ENCODE assay signal across 8 cellular contexts in the genomic region with DNA sequence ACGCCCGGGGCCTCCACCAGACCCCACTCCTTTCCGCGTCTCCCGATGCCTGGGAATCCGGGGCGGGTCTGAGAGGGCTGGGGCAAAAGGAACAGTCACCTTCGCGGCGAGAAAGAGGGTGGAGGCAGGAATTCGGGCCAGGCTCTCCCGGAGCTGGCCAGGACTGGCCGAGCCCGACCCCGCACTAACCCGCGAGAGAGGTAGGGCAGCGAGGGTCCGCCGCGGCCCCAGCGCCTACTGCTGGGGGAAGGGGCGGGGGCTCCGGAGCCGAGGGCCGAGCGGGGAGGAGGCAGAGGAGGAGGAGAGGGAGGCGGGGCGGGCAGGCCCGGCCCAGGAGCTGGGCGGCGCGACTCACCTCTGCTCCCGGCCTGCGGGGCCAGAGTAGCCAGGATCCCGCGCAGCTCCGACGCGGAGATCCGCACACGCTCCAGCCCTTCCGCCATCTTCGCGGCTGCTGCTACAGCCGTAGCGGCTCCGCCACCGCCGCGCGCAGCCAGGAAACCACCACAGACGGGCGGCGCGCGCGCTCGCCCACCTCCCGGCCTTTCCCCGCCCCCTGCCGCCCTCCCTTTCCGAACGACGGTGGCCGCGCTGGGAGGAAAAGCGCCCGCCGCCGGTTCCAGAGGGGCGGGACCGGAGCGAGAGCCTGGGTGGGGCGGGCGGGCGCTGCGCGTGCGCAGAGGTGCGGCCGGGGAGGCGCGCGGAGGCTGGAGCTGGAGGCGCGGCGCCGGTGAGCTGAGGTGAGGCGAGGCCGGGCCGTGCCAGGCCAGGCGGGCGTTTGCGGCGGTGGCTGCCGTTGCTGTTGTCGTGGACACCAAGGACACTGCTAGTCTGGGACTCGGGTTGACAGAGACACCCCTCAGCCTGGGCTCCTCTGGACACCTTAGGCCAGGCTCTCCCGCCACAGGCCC. TPM values are rescaled to one million over a fixed set of nuclear protein-coding genes. Genes with fewer than 3 reads are reported as not detected.
DNase-seq lines count a peak whose midpoint lies in the region; ATAC-seq and TF ChIP-seq lines count a peak whose summit lies in the region.

Gene SMG6 (minus strand): TSS at position 508 of the 911 bp plus-strand sequence. CDS start 65 bp downstream, at position 443.
A gene with protein sequence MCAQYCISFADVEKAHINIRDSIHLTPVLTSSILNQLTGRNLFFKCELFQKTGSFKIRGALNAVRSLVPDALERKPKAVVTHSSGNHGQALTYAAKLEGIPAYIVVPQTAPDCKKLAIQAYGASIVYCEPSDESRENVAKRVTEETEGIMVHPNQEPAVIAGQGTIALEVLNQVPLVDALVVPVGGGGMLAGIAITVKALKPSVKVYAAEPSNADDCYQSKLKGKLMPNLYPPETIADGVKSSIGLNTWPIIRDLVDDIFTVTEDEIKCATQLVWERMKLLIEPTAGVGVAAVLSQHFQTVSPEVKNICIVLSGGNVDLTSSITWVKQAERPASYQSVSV (plus strand): TSS at position 673 of the 911 bp plus-strand sequence. CDS start 11,611 bp downstream, outside the sequence.

- peaks cover 58% of the 10 kb centered on the region for H3K79me2 ChIP-seq in ACC112 (ENCODE audit: control insufficient read depth, insufficient read depth, low read length, unreplicated experiment)

- peaks cover 14% of the 10 kb centered on the region for H3K4me1 Mint-ChIP-seq in activated B cell treated with CpG ODN at 0.5 μM for 24 hours

- CTCF ChIA-PET in activated B cell treated with CpG ODN at 0.5 μM for 24 hours (lab: Charles Lee), result interaction anchor here (2.5 kb wide), 1 partner anchor 50 kb away, joined by 8 read pairs; no protein-coding TSS in a partner anchor

- ATAC-seq in GM18858 (IDR thresholded peaks at IDR 0.05; ENCODE audit: unreplicated experiment) (peak; percentile 51), HG03066 (IDR thresholded peaks at IDR 0.05; ENCODE audit: low read depth, unreplicated experiment) (peak; percentile 68), activated B cell treated with CpG ODN at 0.5 μM for 24 hours (ENCODE audit: low read depth) (peak; percentile 90)

- H2AFZ ChIP-seq in ACC112 (ENCODE audit: low read length, unreplicated experiment), result peak within 1 kb of the TSS; percentile 97

- H3K27ac ChIP-seq in ACC112 (ENCODE audit: low read depth, low read length), result peak within 1 kb of the TSS; percentile 71

- intact Hi-C loops in activated B cell treated with CpG ODN at 0.5 μM for 24 hours (cut with micrococcal nuclease), result loop anchor here (1.0 to 5.0 kb wide), 3 partner anchors 33 to 1306 kb away; partner anchors contain the start of genes MNT, TIMM22 and TSR1

- H3K36me3 Mint-ChIP-seq in activated B cell treated with CpG ODN at 0.5 μM for 24 hours (ENCODE audit: low read depth), result peaks cover 12% of the 10 kb centered on the region

- H3K36me3 ChIP-seq in ACC112 (ENCODE audit: insufficient read depth, low read length), result peaks cover 18% of the 10 kb centered on the region

- peak within 1 kb of the TSS; percentile 65 for H3K27ac Mint-ChIP-seq in activated B cell treated with CpG ODN at 0.5 μM for 24 hours

- H3K4me1 ChIP-seq in ACC112 (ENCODE audit: control insufficient read depth, insufficient read depth, low read length, unreplicated experiment), result peaks cover 11% of the 10 kb centered on the region

- TF ChIP-seq CTCF in activated B cell treated with CpG ODN at 0.5 μM for 24 hours (IDR thresholded peaks at IDR 0.05) (no peak), cardiac fibroblast (IDR thresholded peaks at IDR 0.05; ENCODE audit: low read depth, low read length) (no peak)

- no peaks in the 10 kb centered on the region for H3K27me3 ChIP-seq in ACC112 (ENCODE audit: insufficient read depth, low read length)

- no peaks in the 10 kb centered on the region for H3K27me3 Mint-ChIP-seq in activated B cell treated with CpG ODN at 0.5 μM for 24 hours

- peak within 1 kb of the TSS; percentile 88 for H3K4me3 Mint-ChIP-seq in activated B cell treated with CpG ODN at 0.5 μM for 24 hours

- no peaks in the 10 kb centered on the region for H3K9me3 Mint-ChIP-seq in activated B cell treated with CpG ODN at 0.5 μM for 24 hours

- H3K4me3 ChIP-seq in ACC112 (ENCODE audit: low read depth, low read length) (peak within 1 kb of the TSS; percentile 94), cardiac fibroblast (replicated peaks in 1 of 2; ENCODE audit: low read depth in 2 of 2, low read length in 2 of 2) (peak within 1 kb of the TSS; percentile 93)

- POLR2A ChIA-PET in activated B cell treated with CpG ODN at 0.5 μM for 24 hours (lab: Charles Lee), result interaction anchor here (0.5 to 3.5 kb wide), 17 partner anchors 11 to 1621 kb away, joined by 3 to 25 read pairs (median 4); partner anchors contain the start of genes PAFAH1B1 and TSR1

- DNase-seq in NCI-H2196 treated with DMSO at 0.1 percent for 48 hours (lab: John Stamatoyannopoulos, UW; ENCODE audit: unreplicated experiment) (peak; percentile 57), activated B cell treated with CpG ODN at 0.5 μM for 24 hours (peak; percentile 87), cardiac fibroblast (ENCODE audit: low read depth in 2 of 2) (peak; percentile 89 to 91), iPS-NIHi7 (ENCODE audit: extremely low spot score) (peak; percentile 99), smooth muscle cell of the brain vasculature (ENCODE audit: low read depth, low spot score) (peak; percentile 67)

RNA-seq across cellular contexts. Expression of gene SMG6, which starts in this region (rescaled TPM):
- total RNA-seq in activated B cell treated with CpG ODN at 0.5 μM for 24 hours, result 22.0 and 30.5 TPM in 2 replicates

RNA-seq across cellular contexts. Expression of the second gene that starts in this region (rescaled TPM):
- total RNA-seq in activated B cell treated with CpG ODN at 0.5 μM for 24 hours, result 5.7 and 8.6 TPM in 2 replicates

Comparison
In these comparisons a context has a peak if more than half of its experiments do, and no peak if none do; other contexts are left out.
1. Peak in every context shown above with its lines: DNase-seq, ATAC-seq, H3K4me3 ChIP-seq and H3K27ac ChIP-seq.